8 cellular contexts compared by ENCODE assay signal in the genomic region with DNA sequence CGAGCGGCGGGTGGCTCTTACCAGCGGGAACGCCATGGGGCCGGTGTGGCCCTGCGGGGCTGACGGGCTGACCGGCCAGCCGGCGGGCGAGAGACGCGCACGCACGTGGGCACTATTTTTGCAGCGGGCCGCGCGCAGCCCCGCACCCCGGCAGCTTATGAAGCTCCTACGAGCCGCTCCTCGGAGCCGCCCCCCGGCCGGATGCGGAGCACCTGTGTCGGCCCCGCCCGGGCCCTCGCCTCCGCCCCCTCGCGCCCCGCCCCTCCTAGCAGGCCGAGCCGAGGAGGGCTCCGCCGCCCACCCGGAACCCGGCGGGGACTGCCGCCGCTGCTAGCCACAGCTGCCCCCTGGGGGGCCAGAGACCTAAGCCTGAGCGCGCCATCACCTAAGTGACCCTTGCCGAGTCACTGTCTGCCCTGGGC. TPM values are rescaled to one million over a fixed set of nuclear protein-coding genes. Genes with fewer than 3 reads are reported as not detected.
A peak's percentile ranks its signal among the peaks of the same experiment; 100 is the strongest.
DNase-seq lines count a peak whose midpoint lies in the region; ATAC-seq and TF ChIP-seq lines count a peak whose summit lies in the region.

No MANE protein-coding gene starts in this region.

- ATAC-seq in lung (ENCODE audit: insufficient read depth, low FRiP score) (no peak), GM19467 (IDR thresholded peaks at IDR 0.05; ENCODE audit: unreplicated experiment) (no peak)

- no peaks in the 10 kb centered on the region for H3K36me3 ChIP-seq in OCI-LY3 (replicated peaks; ENCODE audit: low read depth, low read length)
- no peaks in the 10 kb centered on the region for H3K36me3 ChIP-seq in lung (ENCODE audit: control insufficient read depth in 2 of 2, insufficient read depth in 2 of 2, low read length in 2 of 2)

- peaks cover 11% of the 10 kb centered on the region for H3K27me3 ChIP-seq in OCI-LY3 (ENCODE audit: low read depth, low read length)
- H3K27me3 ChIP-seq in lung (ENCODE audit: control insufficient read depth, insufficient read depth) = peaks cover 3% of the 10 kb centered on the region

- TF ChIP-seq CTCF in GM10248 (IDR thresholded peaks at IDR 0.05; ENCODE audit: control extremely low read depth, extremely low read depth, low read depth, missing control alignments) (no peak), OCI-LY3 (IDR thresholded peaks at IDR 0.05; ENCODE audit: low read depth, low read length) (no peak), brain (conservative IDR thresholded peaks at IDR 0.05) (no peak), lung (IDR thresholded peaks at IDR 0.05; ENCODE audit: control extremely low read depth, extremely low read depth) (no peak)

- H3K9ac ChIP-seq in OCI-LY3 (ENCODE audit: low read length) = peak overlapping the region; percentile 11; the same call in 1 of the 2 replicates

- H3K4me2 ChIP-seq in OCI-LY3 (ENCODE audit: low read length) = peak overlapping the region; percentile 47

- H2AFZ ChIP-seq in OCI-LY3 (ENCODE audit: low read depth, low read length) = no peak overlapping the region

- no peaks in the 10 kb centered on the region for H3K36me3 Mint-ChIP-seq in brain

- H3K4me1 ChIP-seq in OCI-LY3 (ENCODE audit: low read length) = no peaks in the 10 kb centered on the region
- peaks cover 0 to 18% of the 10 kb centered on the region in 2 donors for H3K4me1 ChIP-seq in lung (ENCODE audit: control insufficient read depth in 2 of 2, insufficient read depth in 2 of 2, low read length in 2 of 2)

- peaks cover 90% of the 10 kb centered on the region for H3K27me3 Mint-ChIP-seq in brain

- DNase-seq in GM10248 (ENCODE audit: extremely low spot score) = peak; percentile 46
- DNase-seq in lung (ENCODE audit: low spot score) = no peak
- peak; percentile 68 for DNase-seq in stimulated activated CD8-positive, alpha-beta memory T cell treated with anti-CD3 and anti-CD28 coated beads, Interleukin-4, amount 100 ng/mL, for 48 hours
- DNase-seq in Kasumi-1 (lab: John Stamatoyannopoulos, UW) = no peak
- DNase-seq in HuH-7.5 (ENCODE audit: low spot score) = no peak

- CTCF ChIA-PET in GM10248 (lab: Yijun Ruan, JAX) = no interaction called here

- POLR2A ChIA-PET in GM10248 (lab: Yijun Ruan, JAX) = no interaction called here

- peak overlapping the region; percentile 74 for H3K4me3 ChIP-seq in OCI-LY3 (ENCODE audit: low read length)
- peak overlapping the region; percentile 3 for H3K4me3 ChIP-seq in lung

- H3K27ac Mint-ChIP-seq in brain = no peak overlapping the region

- H3K9me3 Mint-ChIP-seq in brain = peaks cover 0 to 6% (median 0%) of the 10 kb centered on the region in 5 experiments

- no peaks in the 10 kb centered on the region for H3K79me2 ChIP-seq in OCI-LY3 (ENCODE audit: low read length)

- H4K20me1 ChIP-seq in OCI-LY3 (ENCODE audit: insufficient read depth, low read length) = 0 out of 2 replicates have a peak, but pooled peaks cover 3% of the 10 kb centered on the region

- H3K4me1 Mint-ChIP-seq in brain = peaks cover 25% of the 10 kb centered on the region

- WGBS in lung, 2 donors = 0 to 1% methylated on average over 34 to 49 of the region's 49 CpGs

- H3K27ac ChIP-seq in OCI-LY3 (ENCODE audit: low read length) = no peak overlapping the region
- no peak overlapping the region for H3K27ac ChIP-seq in lung (ENCODE audit: low read depth in 1 of 2, low read length in 1 of 2)

- no peaks in the 10 kb centered on the region for H3K9me3 ChIP-seq in OCI-LY3 (ENCODE audit: insufficient read depth, low read length)
- H3K9me3 ChIP-seq in lung (ENCODE audit: control insufficient read depth in 2 of 2, insufficient read depth in 1 of 2, low read length in 1 of 2) = peaks cover 0 to 3% of the 10 kb centered on the region in 2 donors

- H3K4me3 Mint-ChIP-seq in brain = peak overlapping the region; percentile 63 to 83 (median 82)

RNA-seq across cellular contexts. Expression of gene CPEB1, which starts 0.7 kb away (rescaled TPM):
- polyA plus RNA-seq in brain (ENCODE audit: insufficient read depth, low read depth, low replicate concordance) (13.5 TPM), lung (under 1 TPM; 0.42 to 0.89 TPM)
- 1 to 10 TPM; 3.8 to 4.0 TPM for total RNA-seq in lung

Comparison
In these comparisons a context has a peak if more than half of its experiments do, and no peak if none do; other contexts are left out.
1. DNase-seq: peak in GM10248 (single experiment) and stimulated activated CD8-positive, alpha-beta memory T cell treated with anti-CD3 and anti-CD28 coated beads, Interleukin-4, amount 100 ng/mL, for 48 hours (single experiment); none in lung (single experiment), Kasumi-1 (0 of 2) and HuH-7.5 (single experiment).